Comparison of ENCODE assay signal across 1 cellular context in the genomic region with DNA sequence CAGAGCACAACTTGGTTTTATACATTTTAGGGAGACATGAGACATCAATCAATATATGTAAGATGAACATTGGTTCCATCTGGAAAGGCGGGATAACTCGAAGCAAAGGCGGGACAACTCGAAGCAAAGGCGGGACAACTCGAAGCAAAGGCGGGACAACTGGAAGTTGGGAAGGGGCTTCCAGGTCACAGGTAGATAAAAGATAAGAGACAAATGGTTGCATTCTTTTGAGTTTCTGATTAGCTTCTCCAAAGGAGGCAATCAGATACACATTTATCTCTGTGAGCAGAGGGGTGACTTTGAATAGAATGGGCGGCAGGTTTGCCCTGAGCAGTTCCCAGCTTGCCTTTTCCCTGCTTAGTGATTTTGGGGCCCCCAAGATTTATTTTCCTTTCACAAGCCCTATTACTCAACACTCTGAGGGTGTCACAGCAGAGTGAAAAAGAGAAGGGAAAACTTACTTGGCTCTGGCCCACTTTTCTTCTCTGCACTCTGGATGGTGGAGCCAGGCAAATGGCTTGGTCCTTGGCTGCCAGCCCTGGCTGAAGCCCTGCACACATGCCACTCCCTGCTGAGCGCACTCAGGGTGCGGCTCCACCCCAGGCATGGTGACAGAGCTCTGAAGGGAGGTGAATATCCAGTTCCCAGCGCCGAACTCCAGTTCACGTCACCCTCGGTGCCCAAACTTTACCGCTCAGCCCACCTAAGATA.
TF ChIP-seq lines count a peak whose summit lies in the region.

No MANE protein-coding gene starts in this region.

TF ChIP-seq in H1, 55 proteins besides CTCF, POLR2A, EP300 and RAD21:
- TF ChIP-seq CHD2 (IDR thresholded peaks at IDR 0.05; ENCODE audit: low read length) (no peak), ASH2L (IDR thresholded peaks at IDR 0.05; ENCODE audit: low read length) (no peak), KDM1A (IDR thresholded peaks at IDR 0.05; ENCODE audit: borderline replicate concordance, low read length) (no peak)
- TF ChIP-seq, protein P1, sequence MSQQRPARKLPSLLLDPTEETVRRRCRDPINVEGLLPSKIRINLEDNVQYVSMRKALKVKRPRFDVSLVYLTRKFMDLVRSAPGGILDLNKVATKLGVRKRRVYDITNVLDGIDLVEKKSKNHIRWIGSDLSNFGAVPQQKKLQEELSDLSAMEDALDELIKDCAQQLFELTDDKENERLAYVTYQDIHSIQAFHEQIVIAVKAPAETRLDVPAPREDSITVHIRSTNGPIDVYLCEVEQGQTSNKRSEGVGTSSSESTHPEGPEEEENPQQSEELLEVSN (IDR thresholded peaks at IDR 0.05): peak; percentile 47; the same call in 1 of the 2 replicates
TF ChIP-seq in H1: peak in this region for 1.
